Comparison of ENCODE assay signal across 1 cellular context in genomic region chr7:135257790-135258189, GRCh38.
TF ChIP-seq lines count a peak whose summit lies in the region.

No MANE protein-coding gene starts in this region.

TF ChIP-seq in HepG2, 621 proteins besides CTCF, POLR2A, EP300 and RAD21 (continued from another document and continues in another):
- TF ChIP-seq ZBTB39 (CRISPR knock-in tag; IDR thresholded peaks at IDR 0.05) = no peak
- TF ChIP-seq SALL2 (CRISPR knock-in tag; IDR thresholded peaks at IDR 0.05) = no peak
- TF ChIP-seq ZNF619 (CRISPR knock-in tag; IDR thresholded peaks at IDR 0.05) = no peak
- no peak for TF ChIP-seq ZNF891 (CRISPR knock-in tag; IDR thresholded peaks at IDR 0.05)
- TF ChIP-seq TBX3 (IDR thresholded peaks at IDR 0.05; ENCODE audit: borderline replicate concordance) = peak; percentile 29; the same call in 1 of the 2 replicates
- peak; percentile 38; the same call in 1 of the 2 replicates for TF ChIP-seq HDAC1 (CRISPR knock-in tag; IDR thresholded peaks at IDR 0.05)
- TF ChIP-seq ZNF101 (CRISPR knock-in tag; IDR thresholded peaks at IDR 0.05; ENCODE audit: borderline replicate concordance, low read depth) = no peak
- no peak for TF ChIP-seq ZBTB8A (CRISPR knock-in tag; IDR thresholded peaks at IDR 0.05; ENCODE audit: borderline replicate concordance, low read depth)
- no peak for TF ChIP-seq ARNT (IDR thresholded peaks at IDR 0.05)
- no peak for TF ChIP-seq ZBTB4 (CRISPR knock-in tag; IDR thresholded peaks at IDR 0.05; ENCODE audit: borderline replicate concordance)
- peak; percentile 57; the same call in 1 of the 2 replicates for TF ChIP-seq MIER2 (CRISPR knock-in tag; IDR thresholded peaks at IDR 0.05)
- peak; percentile 53; the same call in 1 of the 2 replicates for TF ChIP-seq HOMEZ (CRISPR knock-in tag; IDR thresholded peaks at IDR 0.05; ENCODE audit: low read depth)
- no peak for TF ChIP-seq ZNF562 (CRISPR knock-in tag; IDR thresholded peaks at IDR 0.05; ENCODE audit: borderline replicate concordance)
- TF ChIP-seq HOXA5 (CRISPR knock-in tag; IDR thresholded peaks at IDR 0.05) = no peak
- TF ChIP-seq KAT8 (CRISPR knock-in tag; IDR thresholded peaks at IDR 0.05) = 0 out of 2 replicates have a peak, but pooled peaks have one; percentile 53
- TF ChIP-seq ZNF577 (CRISPR knock-in tag; IDR thresholded peaks at IDR 0.05; ENCODE audit: borderline replicate concordance, low read depth) = no peak
- no peak for TF ChIP-seq CBFB (CRISPR knock-in tag; IDR thresholded peaks at IDR 0.05)
- no peak for TF ChIP-seq ZNF782 (CRISPR knock-in tag; IDR thresholded peaks at IDR 0.05; ENCODE audit: borderline replicate concordance)
- TF ChIP-seq U2AF1 (optimal IDR thresholded peaks at IDR 0.05; ENCODE audit: low read depth, low read length) = no peak
- peak; percentile 63 for TF ChIP-seq BCL6 (CRISPR knock-in tag; IDR thresholded peaks at IDR 0.05)
- TF ChIP-seq GFI1 (CRISPR knock-in tag; IDR thresholded peaks at IDR 0.05; ENCODE audit: borderline replicate concordance) = no peak
- peak; percentile 47; the same call in 1 of the 2 replicates for TF ChIP-seq RARA (CRISPR knock-in tag; IDR thresholded peaks at IDR 0.05)
- no peak for TF ChIP-seq PTBP1 (IDR thresholded peaks at IDR 0.05; ENCODE audit: low read depth, low read length, poor library complexity, severe bottlenecking)
- TF ChIP-seq NFIC (IDR thresholded peaks at IDR 0.05; ENCODE audit: low read length) = peak; percentile 72; the same call in 1 of the 2 replicates
- peak; percentile 50; the same call in 1 of the 2 replicates for TF ChIP-seq ZBTB43 (CRISPR knock-in tag; conservative IDR thresholded peaks at IDR 0.05)
- no peak for TF ChIP-seq ZNF770 (CRISPR knock-in tag; IDR thresholded peaks at IDR 0.05)
- peak; percentile 79 for TF ChIP-seq SAP130 (CRISPR knock-in tag; IDR thresholded peaks at IDR 0.05; ENCODE audit: low read depth)
- no peak for TF ChIP-seq TCF7L2 (IDR thresholded peaks at IDR 0.05; ENCODE audit: low read depth, low read length)
- 0 out of 2 replicates have a peak, but pooled peaks have one; percentile 49 for TF ChIP-seq PPARG (CRISPR knock-in tag; conservative IDR thresholded peaks at IDR 0.05)
- TF ChIP-seq SNAPC4 (CRISPR knock-in tag; IDR thresholded peaks at IDR 0.05) = no peak
- peak; percentile 71; the same call in 1 of the 2 replicates for TF ChIP-seq HMG20A (CRISPR knock-in tag; IDR thresholded peaks at IDR 0.05; ENCODE audit: borderline replicate concordance)
- TF ChIP-seq ATF2 (CRISPR knock-in tag; IDR thresholded peaks at IDR 0.05) = no peak
- peak; percentile 50; the same call in 1 of the 2 replicates for TF ChIP-seq ZGPAT (CRISPR knock-in tag; IDR thresholded peaks at IDR 0.05)
- TF ChIP-seq ATF4 (CRISPR knock-in tag; IDR thresholded peaks at IDR 0.05) = 0 out of 4 replicates have a peak, but pooled peaks of 1 of the 2 experiments have one; percentile 31
- TF ChIP-seq FOXA1 (IDR thresholded peaks at IDR 0.05) = peak; percentile 39; the same call in 1 of the 2 replicates
- peak; percentile 86 for TF ChIP-seq FOXA1 (CRISPR knock-in tag; IDR thresholded peaks at IDR 0.05)
- peak; percentile 38; the same call in 1 of the 2 replicates for TF ChIP-seq ISL2 (CRISPR knock-in tag; IDR thresholded peaks at IDR 0.05)
- no peak for TF ChIP-seq SNRNP70 (IDR thresholded peaks at IDR 0.05; ENCODE audit: low read depth, low read length)
- TF ChIP-seq ZNF446 (CRISPR knock-in tag; IDR thresholded peaks at IDR 0.05) = no peak
- no peak for TF ChIP-seq ARNTL (CRISPR knock-in tag; IDR thresholded peaks at IDR 0.05)
- TF ChIP-seq FOXA3 (CRISPR knock-in tag; IDR thresholded peaks at IDR 0.05) = peak; percentile 90
- peak in 1 of 2 experiments; percentile 65; a peak in 2 of 4 replicates for TF ChIP-seq NR2F1 (CRISPR knock-in tag; IDR thresholded peaks at IDR 0.05)
- peak; percentile 77 for TF ChIP-seq HDAC2 (CRISPR knock-in tag; IDR thresholded peaks at IDR 0.05)
